Comparison of ENCODE assay signal across 33 cellular contexts in the genomic region with DNA sequence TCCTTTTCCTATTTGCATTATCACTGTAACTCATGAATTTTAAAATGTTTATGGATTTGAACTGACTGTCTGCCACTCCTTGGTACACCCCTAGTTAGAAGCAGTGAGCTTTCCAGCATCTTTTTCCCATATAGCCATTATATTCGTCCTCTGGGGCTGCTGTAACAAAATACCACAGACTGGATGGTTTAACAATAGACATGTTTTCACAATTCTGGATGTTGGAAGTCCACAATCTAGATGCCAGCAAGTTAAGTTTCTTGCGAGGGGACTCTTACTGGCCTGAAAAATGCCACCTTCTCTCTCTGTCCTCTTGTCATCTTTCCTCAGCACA.
DNase-seq lines count a peak whose midpoint lies in the region; ATAC-seq and TF ChIP-seq lines count a peak whose summit lies in the region.
"Had no signal": no experiment of that assay in that cellular context is flagged by ENCODE, and none has a peak within 500 bp of the region (broad histone marks: within the 10 kb centered on the region; RNA-seq: fewer than 3 reads in every experiment).

No MANE protein-coding gene starts in this region.

- H3K9me3 ChIP-seq in adipocyte (ENCODE audit: control insufficient read depth, low read length), result no peaks in the 10 kb centered on the region
- H3K9me3 ChIP-seq in mesodermal cell (ENCODE audit: control insufficient read depth, low read length), result no peaks in the 10 kb centered on the region
- H3K9me3 ChIP-seq: adrenal gland, body of pancreas, esophagus squamous epithelium, prostate gland, tibial nerve had no signal

- H3K4me3 Mint-ChIP-seq in HFFc6, result peak overlapping the region; percentile 40
- H3K4me3 Mint-ChIP-seq: activated CD4-positive, alpha-beta memory T cell treated with anti-CD3 and anti-CD28 coated beads for 36 hours; activated T-helper 1 cell treated with anti-CD3 and anti-CD28 coated beads, Interleukin-12 subunit alpha, Interleukin-12 subunit beta, Interleukin-2, Interleukin-4 antibody, amounts not matched to agents 30 ng/mL and 10 ng/mL and 1 ng/mL, durations not matched to agents 14 hours and 24 hours and 36 hours; CD4-positive, alpha-beta T cell; immature natural killer cell had no signal

- no peak for ATAC-seq in HG02884 (IDR thresholded peaks at IDR 0.05; ENCODE audit: unreplicated experiment)
- ATAC-seq: activated CD4-positive, CD25-positive, alpha-beta regulatory T cell treated with anti-CD3 and anti-CD28 coated beads, Interleukin-2, amount 50 U/mL, for 24 hours; body of pancreas; HCT116; left colon; sciatic nerve had no signal

- DNase-seq in HFFc6 (peak; percentile 15), adipocyte (ENCODE audit: low read depth) (peak; percentile 43), C1 segment of cervical spinal cord (lab: John Stamatoyannopoulos, UW) (no peak), AG08395 (ENCODE audit: low spot score) (no peak)
- no peak for DNase-seq in activated CD4-positive, alpha-beta T cell treated with anti-CD3 and anti-CD28 coated beads, Interleukin-2, amount 50 U/mL, for 48 hours
- DNase-seq: activated CD4-positive, alpha-beta memory T cell treated with anti-CD3 and anti-CD28 coated beads for 36 hours; activated CD8-positive, alpha-beta memory T cell treated with anti-CD3 and anti-CD28 coated beads, Interleukin-2, amount 50 U/mL, for 4 hours; activated naive CD4-positive, alpha-beta T cell treated with Interleukin-2 at 50 U/mL for 16 hours; adrenal gland; body of pancreas; CD4-positive, alpha-beta T cell; DMS79 treated with DMSO at 0.1 percent for 48 hours; dorsolateral prefrontal cortex; esophagus squamous epithelium; GF-D8; hypothalamus; immature natural killer cell; left colon; NCI-H1092; NCI-H1694 treated with DMSO at 0.1 percent for 48 hours; NCI-H2171 treated with DMSO at 0.1 percent for 48 hours; NK-92 treated with Interleukin-12 subunit alpha and Interleukin-12 subunit beta, amount 100 ng/mL, for 24 hours; stimulated activated CD4-positive, alpha-beta T cell treated with anti-CD3 and anti-CD28 coated beads, Interleukin-4, amount 100 ng/mL, for 24 hours; T-helper 2 cell had no signal

- H3K27ac ChIP-seq in mesodermal cell (ENCODE audit: low read depth, low read length, severe bottlenecking), result peak overlapping the region; percentile 10
- H3K27ac ChIP-seq: adrenal gland, body of pancreas, dorsolateral prefrontal cortex, esophagus squamous epithelium, prostate gland, SK-N-MC, tibial nerve had no signal

- H3K36me3 ChIP-seq in adipocyte (ENCODE audit: control insufficient read depth, insufficient read depth, low read length, severe bottlenecking) (no peaks in the 10 kb centered on the region), mesodermal cell (ENCODE audit: control insufficient read depth, insufficient read depth, low read length) (no peaks in the 10 kb centered on the region)
- H3K36me3 ChIP-seq: adrenal gland, esophagus squamous epithelium, prostate gland, tibial nerve had no signal

- H3K4me3 ChIP-seq in adipocyte (ENCODE audit: low read length) (no peak overlapping the region), mesodermal cell (ENCODE audit: extremely low read depth, insufficient read depth, low read length, poor library complexity, severe bottlenecking) (no peak overlapping the region)
- H3K4me3 ChIP-seq: adrenal gland, body of pancreas, dorsolateral prefrontal cortex, esophagus squamous epithelium, prostate gland, SK-N-MC, tibial nerve had no signal

- no peaks in the 10 kb centered on the region for H3K9me3 Mint-ChIP-seq in HFFc6
- H3K9me3 Mint-ChIP-seq: CD4-positive, alpha-beta T cell had no signal

- TF ChIP-seq CTCF in HFFc6 (IDR thresholded peaks at IDR 0.05), result no peak

- H3K4me1 Mint-ChIP-seq in HFFc6 (ENCODE audit: low read depth), result peaks cover 54% of the 10 kb centered on the region
- H3K4me1 Mint-ChIP-seq: immature natural killer cell had no signal

- H3K4me1 ChIP-seq in adipocyte (ENCODE audit: control insufficient read depth, insufficient read depth, low read length) (peaks cover 18% of the 10 kb centered on the region), mesodermal cell (ENCODE audit: control insufficient read depth, insufficient read depth, low read length, poor library complexity, severe bottlenecking) (peaks cover 4% of the 10 kb centered on the region)
- H3K4me1 ChIP-seq: adrenal gland, body of pancreas, esophagus squamous epithelium, prostate gland, tibial nerve had no signal

- WGBS in mesodermal cell (ENCODE audit: insufficient coverage in 2 of 2), 2 experiments, result 85 to 100% methylated on average over 1 to 2 of the region's 2 CpGs

- no peak overlapping the region for H3K9ac ChIP-seq in adipocyte (ENCODE audit: low read length)

- no peaks in the 10 kb centered on the region for H3K27me3 Mint-ChIP-seq in HFFc6 (ENCODE audit: insufficient read depth)
- H3K27me3 Mint-ChIP-seq: activated CD4-positive, alpha-beta memory T cell treated with anti-CD3 and anti-CD28 coated beads for 36 hours; CD4-positive, alpha-beta T cell had no signal

- no peaks in the 10 kb centered on the region for H3K27me3 ChIP-seq in adipocyte (replicated peaks; ENCODE audit: control insufficient read depth, insufficient read depth, low read length)
- H3K27me3 ChIP-seq: adrenal gland, body of pancreas, dorsolateral prefrontal cortex, esophagus squamous epithelium, tibial nerve had no signal

- peaks cover 4% of the 10 kb centered on the region; the same call in 1 of the 2 replicates for H3K36me3 Mint-ChIP-seq in HFFc6 (ENCODE audit: low read depth)
- H3K36me3 Mint-ChIP-seq: activated CD4-positive, alpha-beta memory T cell treated with anti-CD3 and anti-CD28 coated beads for 36 hours had no signal

- peak overlapping the region; percentile 96 for H3K27ac Mint-ChIP-seq in HFFc6
- H3K27ac Mint-ChIP-seq: activated CD4-positive, alpha-beta memory T cell treated with anti-CD3 and anti-CD28 coated beads for 36 hours; activated T-helper 1 cell treated with anti-CD3 and anti-CD28 coated beads, Interleukin-12 subunit alpha, Interleukin-12 subunit beta, Interleukin-2, Interleukin-4 antibody, amounts not matched to agents 30 ng/mL and 10 ng/mL and 1 ng/mL, durations not matched to agents 14 hours and 24 hours and 36 hours; CD4-positive, alpha-beta T cell; immature natural killer cell had no signal

Comparison
In these comparisons a context has a peak if more than half of its experiments do, and no peak if none do; other contexts are left out.
1. DNase-seq: peak in HFFc6 (single experiment) and adipocyte (single experiment); none in C1 segment of cervical spinal cord (0 of 14), activated CD4-positive, alpha-beta T cell treated with anti-CD3 and anti-CD28 coated beads, Interleukin-2, amount 50 U/mL, for 48 hours (0 of 2) and AG08395 (single experiment).